7 cellular contexts compared by ENCODE assay signal in genomic region chr19:10644351-10645007, GRCh38. TPM values are rescaled to one million over a fixed set of nuclear protein-coding genes. Genes with fewer than 3 reads are reported as not detected.
DNase-seq lines count a peak whose midpoint lies in the region; ATAC-seq, FAIRE-seq and TF ChIP-seq lines count a peak whose summit lies in the region.

No MANE protein-coding gene starts in this region.

- H3K4me3 ChIP-seq in astrocyte of the spinal cord (ENCODE audit: low read depth, low read length) = no peak overlapping the region
- no peak overlapping the region for H3K4me3 ChIP-seq in skeletal muscle tissue (ENCODE audit: low read length in 3 of 3)

- no peak for ATAC-seq in HG03196 (IDR thresholded peaks at IDR 0.05; ENCODE audit: unreplicated experiment)

- peak; percentile 13; the same call in 1 of the 2 replicates for TF ChIP-seq POLR2A in GM12892 (IDR thresholded peaks at IDR 0.05; ENCODE audit: low read depth, low read length)

- in situ Hi-C loops in astrocyte of the spinal cord (cut with HindIII; ENCODE audit: low sequenced_read_pairs) = no loop called here

- DNase-seq in GM12892 (ENCODE audit: insufficient read length) (peak; percentile 92), NCI-H2029 treated with DMSO at 0.1 percent for 48 hours (lab: John Stamatoyannopoulos, UW) (peak; percentile 30), UCSD-AML1 (lab: John Stamatoyannopoulos, UW; ENCODE audit: unreplicated experiment) (peak; percentile 77), astrocyte of the spinal cord (ENCODE audit: low read depth, low spot score) (peak; percentile 66), hypothalamus (lab: John Stamatoyannopoulos, UW) (peak in 50 of 51 donors; percentile 11 to 89 (median 69))

- peak overlapping the region; percentile 43 to 70 (median 53) for H3K9ac ChIP-seq in skeletal muscle tissue (ENCODE audit: low read depth in 1 of 3, low read length in 3 of 3)

- H3K27me3 ChIP-seq in skeletal muscle tissue (ENCODE audit: control insufficient read depth in 3 of 3, insufficient read depth in 3 of 3, low read length in 3 of 3) = no peaks in the 10 kb centered on the region

- H3K36me3 ChIP-seq in skeletal muscle tissue (ENCODE audit: control insufficient read depth in 3 of 3, insufficient read depth in 3 of 3, low read length in 3 of 3) = peaks cover 27 to 34% (median 33%) of the 10 kb centered on the region in 3 donors

- H3K9me3 ChIP-seq in skeletal muscle tissue (ENCODE audit: control insufficient read depth in 3 of 3, low read length in 3 of 3) = no peaks in the 10 kb centered on the region

- peaks cover 19 to 23% (median 20%) of the 10 kb centered on the region in 3 donors for H3K4me1 ChIP-seq in skeletal muscle tissue (ENCODE audit: control insufficient read depth in 3 of 3, insufficient read depth in 3 of 3, low read length in 3 of 3)

- peak overlapping the region; percentile 20 for H3K27ac ChIP-seq in skeletal muscle tissue (ENCODE audit: low read depth, low read length)

- TF ChIP-seq CTCF in astrocyte of the spinal cord (IDR thresholded peaks at IDR 0.05; ENCODE audit: low read depth, low read length) = peak; percentile 94

- FAIRE-seq in GM12892 (lab: Jason Lieb, UNC) = peak; percentile 85

RNA-seq across cellular contexts. Expression of gene ILF3, which starts 9.7 kb away (rescaled TPM):
- 171 TPM for polyA plus RNA-seq in GM12892 (2012; ENCODE audit: missing spikeins)
- 69.4 TPM for total RNA-seq in skeletal muscle tissue

RNA-seq across cellular contexts. Expression of gene SLC44A2, which starts 19.1 kb away (rescaled TPM):
- polyA plus RNA-seq in GM12892 (2012; ENCODE audit: missing spikeins) = 27.4 TPM
- 41.2 TPM for total RNA-seq in skeletal muscle tissue

RNA-seq across cellular contexts. Expression of gene QTRT1, which starts 56.8 kb away (rescaled TPM):
- polyA plus RNA-seq in GM12892 (2012; ENCODE audit: missing spikeins) = 33.5 TPM
- total RNA-seq in skeletal muscle tissue = 27.7 TPM

RNA-seq across cellular contexts. Expression of gene AP1M2, which starts 57.4 kb away (rescaled TPM):
- not detected for polyA plus RNA-seq in GM12892 (2012; ENCODE audit: missing spikeins)
- 3.1 TPM for total RNA-seq in skeletal muscle tissue

Comparison
In these comparisons a context has a peak if more than half of its experiments do, and no peak if none do; other contexts are left out.
1. DNase-seq: peak in every context shown above with its lines; median percentile 92 in GM12892; 77 in UCSD-AML1; 69 in hypothalamus; 66 in astrocyte of the spinal cord; 30 in NCI-H2029 treated with DMSO at 0.1 percent for 48 hours.